ENCODE assay signal across 8 cellular contexts in genomic region chr12:124011435-124012124, GRCh38.
"Had no signal": no experiment of that assay in that cellular context is flagged by ENCODE, and none has a peak within 500 bp of the region (broad histone marks: within the 10 kb centered on the region; RNA-seq: fewer than 3 reads in every experiment).

No MANE protein-coding gene starts in this region.

- FAIRE-seq: H1, H54, HTR-8/SVneo, K562 had no signal

- H3K4me3 ChIP-seq: GM23338, K562 had no signal

- H3K4me2 ChIP-seq: GM23338 had no signal

- ATAC-seq: GM23338, K562 had no signal

- H2AFZ ChIP-seq: GM23338 had no signal

- DNase-seq: H9, HCEC 1CT, KG1 had no signal
